ENCODE assay signal across 29 cellular contexts in the genomic region with DNA sequence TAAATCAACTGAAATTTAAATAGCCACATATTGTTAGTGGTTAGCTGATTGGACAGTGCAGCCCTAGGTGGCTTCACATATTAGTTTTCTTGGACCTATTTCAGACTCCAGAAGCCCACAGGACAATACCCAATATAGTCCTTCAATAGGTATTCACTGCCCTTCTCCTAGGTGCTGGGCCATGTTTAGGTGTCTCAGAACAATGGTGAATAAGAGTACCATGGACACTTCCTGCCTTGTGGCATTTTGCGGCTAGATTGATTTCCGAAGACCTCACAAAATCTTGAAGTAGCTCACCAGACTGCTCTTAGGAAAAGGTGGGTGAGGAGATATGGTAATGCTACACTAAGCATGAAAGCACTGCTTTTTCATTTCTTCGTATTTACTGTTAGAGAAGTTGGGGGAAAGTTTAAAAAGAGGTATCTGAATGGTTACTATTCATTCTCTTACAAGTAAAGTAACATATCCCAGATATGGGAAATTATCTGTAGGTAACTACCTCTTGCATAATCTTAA.
"Had no signal": no experiment of that assay in that cellular context is flagged by ENCODE, and none has a peak within 500 bp of the region (broad histone marks: within the 10 kb centered on the region; RNA-seq: fewer than 3 reads in every experiment).

No MANE protein-coding gene starts in this region.

- H3K27me3 ChIP-seq: gastroesophageal sphincter, hepatocyte, neural progenitor cell, right atrium auricular region, upper lobe of left lung, vagina had no signal

- H3K9me3 Mint-ChIP-seq: activated T-helper 1 cell treated with anti-CD3 and anti-CD28 coated beads, Interleukin-12 subunit alpha, Interleukin-12 subunit beta, Interleukin-2, Interleukin-4 antibody, amounts not matched to agents 30 ng/mL and 10 ng/mL and 1 ng/mL, durations not matched to agents 14 hours and 24 hours and 36 hours; effector memory CD8-positive, alpha-beta T cell; natural killer cell had no signal

- H3K9ac ChIP-seq: neural progenitor cell, parathyroid adenoma had no signal

- H3K4me3 Mint-ChIP-seq: activated T-helper 1 cell treated with anti-CD3 and anti-CD28 coated beads, Interleukin-12 subunit alpha, Interleukin-12 subunit beta, Interleukin-2, Interleukin-4 antibody, amounts not matched to agents 30 ng/mL and 10 ng/mL and 1 ng/mL, durations not matched to agents 14 hours and 24 hours and 36 hours; effector memory CD8-positive, alpha-beta T cell; mesothelial cell of epicardium; natural killer cell; neural progenitor cell; T-helper 17 cell had no signal

- H3K4me2 ChIP-seq: hepatocyte, neural progenitor cell had no signal

- H3K27ac ChIP-seq: gastroesophageal sphincter, hepatocyte, neural progenitor cell, parathyroid adenoma, right atrium auricular region, SK-N-MC, upper lobe of left lung, vagina, WERI-Rb-1 had no signal

- H3K27me3 Mint-ChIP-seq: T-helper 17 cell had no signal

- H3K36me3 Mint-ChIP-seq: mesothelial cell of epicardium, natural killer cell had no signal

- ATAC-seq: effector memory CD8-positive, alpha-beta T cell; gastroesophageal sphincter; left ventricle myocardium superior; natural killer cell; T-helper 17 cell had no signal

- H3K36me3 ChIP-seq: gastroesophageal sphincter, neural progenitor cell, right atrium auricular region, upper lobe of left lung, vagina, WERI-Rb-1 had no signal

- H3K27ac Mint-ChIP-seq: activated T-helper 1 cell treated with anti-CD3 and anti-CD28 coated beads, Interleukin-12 subunit alpha, Interleukin-12 subunit beta, Interleukin-2, Interleukin-4 antibody, amounts not matched to agents 30 ng/mL and 10 ng/mL and 1 ng/mL, durations not matched to agents 14 hours and 24 hours and 36 hours; effector memory CD8-positive, alpha-beta T cell; mesothelial cell of epicardium; natural killer cell; neural progenitor cell; T-helper 17 cell had no signal

- DNase-seq: activated CD4-positive, alpha-beta T cell treated with anti-CD3 and anti-CD28 coated beads, Interleukin-2, amount 50 U/mL, for 1 hour; activated CD4-positive, CD25-positive, alpha-beta regulatory T cell treated with anti-CD3 and anti-CD28 coated beads, Interleukin-2, amount 50 U/mL, for 72 hours; activated effector memory CD4-positive, alpha-beta T cell treated with anti-CD3 and anti-CD28 coated beads, Interleukin-2, amount 50 U/mL, for 16 hours; activated T-cell treated with anti-CD3 and anti-CD28 coated beads for 4 hours; amygdala; caudate nucleus; cortex of kidney; effector memory CD8-positive, alpha-beta T cell; erythroblast; islet precursor cell; left ventricle myocardium superior; natural killer cell; occipital lobe; stimulated activated CD4-positive, alpha-beta T cell treated with anti-CD3 and anti-CD28 coated beads, Interleukin-15, amount 100 ng/mL, for 24 hours; stimulated activated CD4-positive, alpha-beta T cell treated with anti-CD3 and anti-CD28 coated beads, Interleukin-2, amount 100 ng/mL, for 24 hours; stimulated activated naive CD4-positive, alpha-beta T cell treated with Interleukin-2 at 50 U/mL for 16 hours; T-helper 17 cell; T1000; upper lobe of left lung; WERI-Rb-1 had no signal

- H3K4me3 ChIP-seq: gastroesophageal sphincter, hepatocyte, neural progenitor cell, right atrium auricular region, SK-N-MC, upper lobe of left lung, vagina had no signal

- H3K79me2 ChIP-seq: hepatocyte, parathyroid adenoma had no signal

- H3K4me1 ChIP-seq: neural progenitor cell had no signal

- H2AFZ ChIP-seq: hepatocyte, neural progenitor cell, parathyroid adenoma had no signal

- H3K9me3 ChIP-seq: gastroesophageal sphincter, right atrium auricular region, upper lobe of left lung, vagina had no signal
